18 cellular contexts compared by ENCODE assay signal in genomic region chr10:65827344-65827743, GRCh38.
"Had no signal": no experiment of that assay in that cellular context is flagged by ENCODE, and none has a peak within 500 bp of the region (broad histone marks: within the 10 kb centered on the region; RNA-seq: fewer than 3 reads in every experiment).

No MANE protein-coding gene starts in this region.

- H3K27me3 Mint-ChIP-seq: activated CD4-positive, alpha-beta memory T cell treated with anti-CD3 and anti-CD28 coated beads, Interleukin-2, amount 10 ng/mL, durations not matched to agents 7 days and 5 days; activated naive CD8-positive, alpha-beta T cell treated with anti-CD3 and anti-CD28 coated beads, Interleukin-2, amount 10 ng/mL, durations not matched to agents 7 days and 5 days had no signal

- H3K27me3 ChIP-seq: foreskin keratinocyte, heart left ventricle, ovary, right atrium auricular region, stomach, uterus had no signal

- H3K27ac Mint-ChIP-seq: activated CD4-positive, alpha-beta memory T cell treated with anti-CD3 and anti-CD28 coated beads, Interleukin-2, amount 10 ng/mL, durations not matched to agents 7 days and 5 days; activated naive CD8-positive, alpha-beta T cell treated with anti-CD3 and anti-CD28 coated beads, Interleukin-2, amount 10 ng/mL, durations not matched to agents 7 days and 5 days; activated T-cell treated with anti-CD3 and anti-CD28 coated beads, Interleukin-2, amount 50 U/mL, for 72 hours had no signal

- ATAC-seq: activated T-cell treated with anti-CD3 and anti-CD28 coated beads, Interleukin-2, amount 50 U/mL, for 72 hours; foreskin keratinocyte; heart left ventricle had no signal

- H3K4me3 Mint-ChIP-seq: activated CD4-positive, alpha-beta memory T cell treated with anti-CD3 and anti-CD28 coated beads, Interleukin-2, amount 10 ng/mL, durations not matched to agents 7 days and 5 days; activated naive CD8-positive, alpha-beta T cell treated with anti-CD3 and anti-CD28 coated beads, Interleukin-2, amount 10 ng/mL, durations not matched to agents 7 days and 5 days; activated T-cell treated with anti-CD3 and anti-CD28 coated beads, Interleukin-2, amount 50 U/mL, for 72 hours; neural crest cell had no signal

- H3K27ac ChIP-seq: foreskin keratinocyte, heart left ventricle, ovary, right atrium auricular region, stomach, thoracic aorta, uterus had no signal

- H3K36me3 ChIP-seq: heart left ventricle, ovary, right atrium auricular region, stomach, thoracic aorta, uterus had no signal

- H3K4me3 ChIP-seq: heart left ventricle, ovary, right atrium auricular region, stomach, thoracic aorta, uterus had no signal

- H3K9me3 ChIP-seq: ovary, stomach, thoracic aorta, uterus had no signal

- DNase-seq: activated CD4-positive, alpha-beta memory T cell treated with anti-CD3 and anti-CD28 coated beads, Interleukin-2, amount 10 ng/mL, durations not matched to agents 7 days and 5 days; activated CD8-positive, alpha-beta memory T cell treated with anti-CD3 and anti-CD28 coated beads, Interleukin-2, amount 50 U/mL, for 4 hours; activated naive CD8-positive, alpha-beta T cell treated with anti-CD3 and anti-CD28 coated beads, Interleukin-2, amount 10 ng/mL, durations not matched to agents 7 days and 5 days; activated T-cell treated with anti-CD3 and anti-CD28 coated beads, Interleukin-2, amount 50 U/mL, for 72 hours; aorta; foreskin keratinocyte; heart left ventricle; mammary epithelial cell; ovary; small intestine; stomach; SW 1271; uterus had no signal

- H3K4me1 ChIP-seq: foreskin keratinocyte, right atrium auricular region, stomach, uterus had no signal

- FAIRE-seq: endothelial cell of umbilical vein, keratinocyte, small intestine had no signal

- H3K36me3 Mint-ChIP-seq: activated naive CD8-positive, alpha-beta T cell treated with anti-CD3 and anti-CD28 coated beads, Interleukin-2, amount 10 ng/mL, durations not matched to agents 7 days and 5 days had no signal

- H3K4me1 Mint-ChIP-seq: activated CD4-positive, alpha-beta memory T cell treated with anti-CD3 and anti-CD28 coated beads, Interleukin-2, amount 10 ng/mL, durations not matched to agents 7 days and 5 days; activated naive CD8-positive, alpha-beta T cell treated with anti-CD3 and anti-CD28 coated beads, Interleukin-2, amount 10 ng/mL, durations not matched to agents 7 days and 5 days; neural crest cell had no signal
